Comparison of ENCODE assay signal across 8 cellular contexts in the genomic region with DNA sequence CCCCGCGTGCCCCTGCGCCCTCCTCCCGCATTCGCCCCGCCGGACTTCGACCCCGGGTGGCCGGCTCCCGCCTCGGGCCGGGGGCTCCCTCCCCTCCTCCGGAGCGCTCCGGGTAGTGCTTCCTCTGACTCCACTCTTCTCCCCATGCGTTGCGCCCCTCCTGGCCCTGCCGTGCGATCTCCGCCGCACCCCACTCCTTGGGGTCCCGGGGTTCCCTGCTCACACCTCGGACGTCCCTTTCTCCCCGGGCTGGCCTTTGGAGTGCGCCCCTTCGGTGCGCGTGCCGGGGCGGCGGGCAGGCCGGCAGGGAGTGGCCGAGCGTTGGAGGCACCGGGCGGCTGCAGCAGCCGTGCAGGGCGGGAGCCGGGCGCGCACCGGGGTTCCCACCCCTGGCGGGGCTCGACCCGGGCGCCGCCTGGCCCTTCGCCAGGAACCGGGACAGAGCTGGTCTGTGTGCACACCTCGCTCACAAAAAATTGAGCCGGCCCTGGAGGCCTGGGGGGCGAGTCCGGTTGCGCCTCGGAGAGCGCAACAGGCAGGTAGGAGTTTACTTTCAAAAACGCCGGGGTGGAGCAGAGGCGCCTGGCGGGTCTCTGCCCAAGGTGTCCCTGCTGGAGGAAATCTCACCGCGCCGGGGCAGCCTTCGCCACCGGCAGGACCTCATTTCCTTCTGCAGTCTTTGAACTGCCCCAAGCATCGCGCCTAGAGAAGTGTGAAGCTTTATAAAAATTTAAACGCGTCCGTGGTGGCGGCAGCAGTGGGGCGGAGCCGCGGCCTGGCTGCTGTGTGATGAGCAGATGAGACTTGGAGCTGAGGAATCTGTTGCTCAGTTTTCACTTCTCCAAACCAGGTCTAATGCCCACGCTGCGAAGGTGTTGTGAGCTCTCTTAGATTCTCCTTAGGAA. TPM values are rescaled to one million over a fixed set of nuclear protein-coding genes. Genes with fewer than 3 reads are reported as not detected.
DNase-seq lines count a peak whose midpoint lies in the region; ATAC-seq and TF ChIP-seq lines count a peak whose summit lies in the region.

No MANE protein-coding gene starts in this region.

- H3K27ac ChIP-seq in GM23338 (ENCODE audit: low read depth) (peak overlapping the region; percentile 53; the same call in 1 of the 2 replicates), lower lobe of right lung (peak overlapping the region; percentile 71)

- peaks cover 18% of the 10 kb centered on the region for H4K20me1 ChIP-seq in GM23338 (replicated peaks; ENCODE audit: insufficient read depth)

- peaks cover 47% of the 10 kb centered on the region for H3K79me2 ChIP-seq in GM23338 (replicated peaks; ENCODE audit: insufficient read depth)

- peak; percentile 28 to 33 for ATAC-seq in activated CD4-positive, CD25-positive, alpha-beta regulatory T cell treated with anti-CD3 and anti-CD28 coated beads, Interleukin-2, amount 50 U/mL, for 24 hours
- ATAC-seq in GM23338 (peak; percentile 71), lower lobe of right lung (peak; percentile 76 to 82)
- peak; percentile 67 for ATAC-seq in stimulated activated naive CD8-positive, alpha-beta T cell treated with anti-CD3 and anti-CD28 coated beads, Interleukin-15, amount 100 ng/mL, for 72 hours

- H3K4me1 Mint-ChIP-seq in GM23338 = peaks cover 17% of the 10 kb centered on the region
- H3K4me1 Mint-ChIP-seq in stimulated activated naive CD8-positive, alpha-beta T cell treated with anti-CD3 and anti-CD28 coated beads, Interleukin-15, amount 100 ng/mL, for 72 hours = no peaks in the 10 kb centered on the region

- TF ChIP-seq EP300 in Ishikawa (IDR thresholded peaks at IDR 0.05; ENCODE audit: borderline replicate concordance) = no peak

- H3K4me2 ChIP-seq in GM23338 = peak overlapping the region; percentile 97

- TF ChIP-seq RAD21 in Ishikawa (IDR thresholded peaks at IDR 0.05; ENCODE audit: low read depth) = no peak

- H3K9me3 Mint-ChIP-seq in GM23338 = peaks cover 34% of the 10 kb centered on the region
- H3K9me3 Mint-ChIP-seq in stimulated activated naive CD8-positive, alpha-beta T cell treated with anti-CD3 and anti-CD28 coated beads, Interleukin-15, amount 100 ng/mL, for 72 hours = peaks cover 16 to 23% of the 10 kb centered on the region in 2 donors

- no peaks in the 10 kb centered on the region for H3K9me3 ChIP-seq in lower lobe of right lung

- H3K27me3 Mint-ChIP-seq in GM23338 (ENCODE audit: insufficient read depth, low read depth, poor library complexity) = peaks cover 23% of the 10 kb centered on the region
- peaks cover 46% of the 10 kb centered on the region for H3K27me3 Mint-ChIP-seq in stimulated activated naive CD8-positive, alpha-beta T cell treated with anti-CD3 and anti-CD28 coated beads, Interleukin-15, amount 100 ng/mL, for 72 hours

- H3K27ac Mint-ChIP-seq in GM23338 = no peak overlapping the region
- peak overlapping the region in 1 of 2 donors; percentile 22 for H3K27ac Mint-ChIP-seq in stimulated activated naive CD8-positive, alpha-beta T cell treated with anti-CD3 and anti-CD28 coated beads, Interleukin-15, amount 100 ng/mL, for 72 hours

- H2AFZ ChIP-seq in GM23338 = peak overlapping the region; percentile 88

- intact Hi-C loops in lower lobe of right lung (cut with DNase I) = no loop called here

- H3K4me1 ChIP-seq in GM23338 (ENCODE audit: insufficient read depth) (peaks cover 35% of the 10 kb centered on the region), lower lobe of right lung (peaks cover 21% of the 10 kb centered on the region)

- 0 out of 4 replicates have a peak, but pooled peaks of 1 of the 2 experiments have one; percentile 12 for TF ChIP-seq CTCF in GM23338 (conservative IDR thresholded peaks at IDR 0.05; ENCODE audit: low read depth in 2 of 2)
- TF ChIP-seq CTCF in lower lobe of right lung (IDR thresholded peaks at IDR 0.05) = no peak

- DNase-seq in activated CD4-positive, CD25-positive, alpha-beta regulatory T cell (lab: John Stamatoyannopoulos, UW) = no peak
- DNase-seq in GM23338 (ENCODE audit: low spot score) = peak; percentile 59
- peak; percentile 34 for DNase-seq in SKM-1 treated with dmso at 0.1 percent for 144 hours (lab: John Stamatoyannopoulos, UW; ENCODE audit: unreplicated experiment)
- peak; percentile 54 for DNase-seq in dermis blood vessel endothelial cell
- DNase-seq in lower lobe of right lung = peak; percentile 62
- peak; percentile 34 to 40 for DNase-seq in stimulated activated naive CD8-positive, alpha-beta T cell treated with anti-CD3 and anti-CD28 coated beads, Interleukin-15, amount 100 ng/mL, for 72 hours

- H3K4me3 ChIP-seq in GM23338 = peak overlapping the region; percentile 90
- peak overlapping the region; percentile 93 for H3K4me3 ChIP-seq in lower lobe of right lung

- H3K9me2 ChIP-seq in GM23338 (ENCODE audit: insufficient read depth) = peaks cover 4% of the 10 kb centered on the region; the same call in 1 of the 2 replicates

- peaks cover 11% of the 10 kb centered on the region; the same call in 1 of the 2 replicates for H3F3A ChIP-seq in GM23338 (replicated peaks; ENCODE audit: low read depth)

- H3K36me3 ChIP-seq in GM23338 (ENCODE audit: insufficient read depth) (no peaks in the 10 kb centered on the region), lower lobe of right lung (no peaks in the 10 kb centered on the region)

- H3K4me3 Mint-ChIP-seq in GM23338 = peak overlapping the region; percentile 88
- peak overlapping the region; percentile 74 to 82 for H3K4me3 Mint-ChIP-seq in stimulated activated naive CD8-positive, alpha-beta T cell treated with anti-CD3 and anti-CD28 coated beads, Interleukin-15, amount 100 ng/mL, for 72 hours

- H3K27me3 ChIP-seq in GM23338 (ENCODE audit: insufficient read depth) (no peaks in the 10 kb centered on the region), lower lobe of right lung (ENCODE audit: low read depth) (no peaks in the 10 kb centered on the region)

- H3K36me3 Mint-ChIP-seq in GM23338 (ENCODE audit: low read depth) = peaks cover 28% of the 10 kb centered on the region

TF ChIP-seq in GM23338, 12 proteins besides CTCF, POLR2A, EP300 and RAD21 (continues in another document):
- TF ChIP-seq, protein P1, sequence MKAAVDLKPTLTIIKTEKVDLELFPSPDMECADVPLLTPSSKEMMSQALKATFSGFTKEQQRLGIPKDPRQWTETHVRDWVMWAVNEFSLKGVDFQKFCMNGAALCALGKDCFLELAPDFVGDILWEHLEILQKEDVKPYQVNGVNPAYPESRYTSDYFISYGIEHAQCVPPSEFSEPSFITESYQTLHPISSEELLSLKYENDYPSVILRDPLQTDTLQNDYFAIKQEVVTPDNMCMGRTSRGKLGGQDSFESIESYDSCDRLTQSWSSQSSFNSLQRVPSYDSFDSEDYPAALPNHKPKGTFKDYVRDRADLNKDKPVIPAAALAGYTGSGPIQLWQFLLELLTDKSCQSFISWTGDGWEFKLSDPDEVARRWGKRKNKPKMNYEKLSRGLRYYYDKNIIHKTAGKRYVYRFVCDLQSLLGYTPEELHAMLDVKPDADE (IDR thresholded peaks at IDR 0.05) = no peak
- no peak for TF ChIP-seq EZH2phosphoT487 (IDR thresholded peaks at IDR 0.05; ENCODE audit: unreplicated experiment)
- no peak for TF ChIP-seq ZNF114 (CRISPR knock-in tag; IDR thresholded peaks at IDR 0.05)
- no peak for TF ChIP-seq NANOG (IDR thresholded peaks at IDR 0.05; ENCODE audit: borderline replicate concordance)

TF ChIP-seq in Ishikawa, 13 proteins besides CTCF, POLR2A, EP300 and RAD21 (continues in another document):
- TF ChIP-seq, protein P2, sequence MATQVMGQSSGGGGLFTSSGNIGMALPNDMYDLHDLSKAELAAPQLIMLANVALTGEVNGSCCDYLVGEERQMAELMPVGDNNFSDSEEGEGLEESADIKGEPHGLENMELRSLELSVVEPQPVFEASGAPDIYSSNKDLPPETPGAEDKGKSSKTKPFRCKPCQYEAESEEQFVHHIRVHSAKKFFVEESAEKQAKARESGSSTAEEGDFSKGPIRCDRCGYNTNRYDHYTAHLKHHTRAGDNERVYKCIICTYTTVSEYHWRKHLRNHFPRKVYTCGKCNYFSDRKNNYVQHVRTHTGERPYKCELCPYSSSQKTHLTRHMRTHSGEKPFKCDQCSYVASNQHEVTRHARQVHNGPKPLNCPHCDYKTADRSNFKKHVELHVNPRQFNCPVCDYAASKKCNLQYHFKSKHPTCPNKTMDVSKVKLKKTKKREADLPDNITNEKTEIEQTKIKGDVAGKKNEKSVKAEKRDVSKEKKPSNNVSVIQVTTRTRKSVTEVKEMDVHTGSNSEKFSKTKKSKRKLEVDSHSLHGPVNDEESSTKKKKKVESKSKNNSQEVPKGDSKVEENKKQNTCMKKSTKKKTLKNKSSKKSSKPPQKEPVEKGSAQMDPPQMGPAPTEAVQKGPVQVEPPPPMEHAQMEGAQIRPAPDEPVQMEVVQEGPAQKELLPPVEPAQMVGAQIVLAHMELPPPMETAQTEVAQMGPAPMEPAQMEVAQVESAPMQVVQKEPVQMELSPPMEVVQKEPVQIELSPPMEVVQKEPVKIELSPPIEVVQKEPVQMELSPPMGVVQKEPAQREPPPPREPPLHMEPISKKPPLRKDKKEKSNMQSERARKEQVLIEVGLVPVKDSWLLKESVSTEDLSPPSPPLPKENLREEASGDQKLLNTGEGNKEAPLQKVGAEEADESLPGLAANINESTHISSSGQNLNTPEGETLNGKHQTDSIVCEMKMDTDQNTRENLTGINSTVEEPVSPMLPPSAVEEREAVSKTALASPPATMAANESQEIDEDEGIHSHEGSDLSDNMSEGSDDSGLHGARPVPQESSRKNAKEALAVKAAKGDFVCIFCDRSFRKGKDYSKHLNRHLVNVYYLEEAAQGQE (IDR thresholded peaks at IDR 0.05; ENCODE audit: low read depth) = no peak
- TF ChIP-seq TCF12 (IDR thresholded peaks at IDR 0.05; ENCODE audit: low read depth) = peak; percentile 19; the same call in 1 of the 2 replicates
- TF ChIP-seq ZBTB7A (IDR thresholded peaks at IDR 0.05; ENCODE audit: low read depth) = peak; percentile 78; the same call in 1 of the 2 replicates
- TF ChIP-seq, protein P3, sequence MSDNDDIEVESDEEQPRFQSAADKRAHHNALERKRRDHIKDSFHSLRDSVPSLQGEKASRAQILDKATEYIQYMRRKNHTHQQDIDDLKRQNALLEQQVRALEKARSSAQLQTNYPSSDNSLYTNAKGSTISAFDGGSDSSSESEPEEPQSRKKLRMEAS (IDR thresholded peaks at IDR 0.05) = peak; percentile 34
- no peak for TF ChIP-seq TEAD4 (IDR thresholded peaks at IDR 0.05)
- TF ChIP-seq, protein P4, sequence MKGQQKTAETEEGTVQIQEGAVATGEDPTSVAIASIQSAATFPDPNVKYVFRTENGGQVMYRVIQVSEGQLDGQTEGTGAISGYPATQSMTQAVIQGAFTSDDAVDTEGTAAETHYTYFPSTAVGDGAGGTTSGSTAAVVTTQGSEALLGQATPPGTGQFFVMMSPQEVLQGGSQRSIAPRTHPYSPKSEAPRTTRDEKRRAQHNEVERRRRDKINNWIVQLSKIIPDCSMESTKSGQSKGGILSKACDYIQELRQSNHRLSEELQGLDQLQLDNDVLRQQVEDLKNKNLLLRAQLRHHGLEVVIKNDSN (IDR thresholded peaks at IDR 0.05) = no peak
- no peak for TF ChIP-seq CREB1 (IDR thresholded peaks at IDR 0.05; ENCODE audit: low read depth)
- peak; percentile 96 for TF ChIP-seq FOXM1 (IDR thresholded peaks at IDR 0.05; ENCODE audit: borderline replicate concordance, low read depth)

RNA-seq across cellular contexts. Expression of a gene that starts 0.7 kb away (rescaled TPM):
- 11.7 and 14.4 TPM in 2 replicates for total RNA-seq in GM23338 (2014; rRNA removed; shearing (Covaris generic))
- polyA plus RNA-seq in GM23338 (2016; fragmentation: Nextera tagmentation; extraction: Ambion mirVana) = 3.3 and 4.4 TPM in 2 replicates
- total RNA-seq in dermis blood vessel endothelial cell (16.3 and 24.3 TPM in 2 replicates), lower lobe of right lung (10.9 TPM)

Comparison
In these comparisons a context has a peak if more than half of its experiments do, and no peak if none do; other contexts are left out.
1. DNase-seq: peak in GM23338 (single experiment), SKM-1 treated with dmso at 0.1 percent for 144 hours (single experiment), dermis blood vessel endothelial cell (single experiment), lower lobe of right lung (single experiment) and stimulated activated naive CD8-positive, alpha-beta T cell treated with anti-CD3 and anti-CD28 coated beads, Interleukin-15, amount 100 ng/mL, for 72 hours (2 of 2); none in activated CD4-positive, CD25-positive, alpha-beta regulatory T cell (0 of 4).
2. Peak in every context shown above with its lines, with median percentiles within 50 percentile points of each other: ATAC-seq.